ENCODE assay signal across 30 cellular contexts in genomic region chr4:48629458-48629857, GRCh38.
"Had no signal": no experiment of that assay in that cellular context is flagged by ENCODE, and none has a peak within 500 bp of the region (broad histone marks: within the 10 kb centered on the region; RNA-seq: fewer than 3 reads in every experiment).

No MANE protein-coding gene starts in this region.

- DNase-seq: activated CD4-positive, alpha-beta T cell treated with anti-CD3 and anti-CD28 coated beads, Interleukin-2, amount 10 ng/mL, durations not matched to agents 7 days and 5 days; activated CD8-positive, alpha-beta memory T cell treated with anti-CD3 and anti-CD28 coated beads, Interleukin-2, amount 10 ng/mL, durations not matched to agents 7 days and 5 days; activated CD8-positive, alpha-beta T cell treated with anti-CD3 and anti-CD28 coated beads for 36 hours; activated effector memory CD4-positive, alpha-beta T cell treated with anti-CD3 and anti-CD28 coated beads, Interleukin-2, amount 50 U/mL, for 16 hours; activated naive CD4-positive, alpha-beta T cell treated with anti-CD3 and anti-CD28 coated beads, Interleukin-2, amount 10 ng/mL, durations not matched to agents 7 days and 5 days; activated T-cell treated with anti-CD3 and anti-CD28 coated beads for 4 hours; brain microvascular endothelial cell; caudate nucleus; dermis blood vessel endothelial cell; effector memory CD4-positive, alpha-beta T cell; foreskin melanocyte; left ventricle myocardium superior; mammary epithelial cell; midbrain; stimulated activated CD4-positive, alpha-beta T cell treated with anti-CD3 and anti-CD28 coated beads, Interleukin-15, amount 100 ng/mL, for 24 hours; stomach; T-helper 1 cell; T-helper 9 cell; testis; trophoblast cell; uterus had no signal

- H3K36me3 ChIP-seq: brain microvascular endothelial cell, uterus had no signal

- H3K4me1 Mint-ChIP-seq: activated CD4-positive, alpha-beta T cell treated with anti-CD3 and anti-CD28 coated beads, Interleukin-2, amount 10 ng/mL, durations not matched to agents 7 days and 5 days; nephron; stimulated activated memory B cell treated with anti-CD40 and anti-IgM and Interleukin-4, amounts not matched to agents 10 μg/mL and 1 μg/mL and 100 μg/mL, for 72 hours had no signal

- H3K9me3 Mint-ChIP-seq: activated CD4-positive, alpha-beta T cell treated with anti-CD3 and anti-CD28 coated beads, Interleukin-2, amount 10 ng/mL, durations not matched to agents 7 days and 5 days; activated CD8-positive, alpha-beta T cell treated with anti-CD3 and anti-CD28 coated beads for 36 hours; activated naive CD4-positive, alpha-beta T cell treated with anti-CD3 and anti-CD28 coated beads, Interleukin-2, amount 10 ng/mL, durations not matched to agents 7 days and 5 days; nephron; stimulated activated memory B cell treated with anti-CD40 and anti-IgM and Interleukin-4, amounts not matched to agents 10 μg/mL and 1 μg/mL and 100 μg/mL, for 72 hours had no signal

- H3K4me1 ChIP-seq: ascending aorta, stomach, testis, uterus had no signal

- H2AFZ ChIP-seq: hepatocyte had no signal

- ATAC-seq: activated CD4-positive, CD25-positive, alpha-beta regulatory T cell treated with anti-CD3 and anti-CD28 coated beads, Interleukin-2, amount 50 U/mL, for 24 hours; activated CD8-positive, alpha-beta memory T cell treated with anti-CD3 and anti-CD28 coated beads, Interleukin-2, amount 10 ng/mL, durations not matched to agents 7 days and 5 days; activated CD8-positive, alpha-beta T cell treated with anti-CD3 and anti-CD28 coated beads for 36 hours; esophagus mucosa; left ventricle myocardium superior; sciatic nerve; stimulated activated memory B cell treated with anti-CD40 and anti-IgM and Interleukin-4, amounts not matched to agents 10 μg/mL and 1 μg/mL and 100 μg/mL, for 72 hours had no signal

- H3K27ac Mint-ChIP-seq: activated CD4-positive, alpha-beta T cell treated with anti-CD3 and anti-CD28 coated beads, Interleukin-2, amount 10 ng/mL, durations not matched to agents 7 days and 5 days; activated CD8-positive, alpha-beta memory T cell treated with anti-CD3 and anti-CD28 coated beads, Interleukin-2, amount 10 ng/mL, durations not matched to agents 7 days and 5 days; activated CD8-positive, alpha-beta T cell treated with anti-CD3 and anti-CD28 coated beads for 36 hours; activated naive CD4-positive, alpha-beta T cell treated with anti-CD3 and anti-CD28 coated beads, Interleukin-2, amount 10 ng/mL, durations not matched to agents 7 days and 5 days; nephron; stimulated activated memory B cell treated with anti-CD40 and anti-IgM and Interleukin-4, amounts not matched to agents 10 μg/mL and 1 μg/mL and 100 μg/mL, for 72 hours had no signal

- H3K27me3 Mint-ChIP-seq: activated CD4-positive, alpha-beta T cell treated with anti-CD3 and anti-CD28 coated beads, Interleukin-2, amount 10 ng/mL, durations not matched to agents 7 days and 5 days; activated CD8-positive, alpha-beta memory T cell treated with anti-CD3 and anti-CD28 coated beads, Interleukin-2, amount 10 ng/mL, durations not matched to agents 7 days and 5 days; activated CD8-positive, alpha-beta T cell treated with anti-CD3 and anti-CD28 coated beads for 36 hours; activated naive CD4-positive, alpha-beta T cell treated with anti-CD3 and anti-CD28 coated beads, Interleukin-2, amount 10 ng/mL, durations not matched to agents 7 days and 5 days; stimulated activated memory B cell treated with anti-CD40 and anti-IgM and Interleukin-4, amounts not matched to agents 10 μg/mL and 1 μg/mL and 100 μg/mL, for 72 hours had no signal

- H3K4me2 ChIP-seq: hepatocyte, smooth muscle cell had no signal

- H3K4me3 Mint-ChIP-seq: activated CD4-positive, alpha-beta T cell treated with anti-CD3 and anti-CD28 coated beads, Interleukin-2, amount 10 ng/mL, durations not matched to agents 7 days and 5 days; activated CD8-positive, alpha-beta memory T cell treated with anti-CD3 and anti-CD28 coated beads, Interleukin-2, amount 10 ng/mL, durations not matched to agents 7 days and 5 days; activated CD8-positive, alpha-beta T cell treated with anti-CD3 and anti-CD28 coated beads for 36 hours; activated naive CD4-positive, alpha-beta T cell treated with anti-CD3 and anti-CD28 coated beads, Interleukin-2, amount 10 ng/mL, durations not matched to agents 7 days and 5 days; nephron; stimulated activated memory B cell treated with anti-CD40 and anti-IgM and Interleukin-4, amounts not matched to agents 10 μg/mL and 1 μg/mL and 100 μg/mL, for 72 hours had no signal

- H3K27me3 ChIP-seq: ascending aorta, brain microvascular endothelial cell, hepatocyte, stomach, testis, uterus had no signal

- H3K9me3 ChIP-seq: ascending aorta, stomach, testis, uterus had no signal

- FAIRE-seq: endothelial cell of umbilical vein had no signal

- H3K27ac ChIP-seq: ascending aorta, brain microvascular endothelial cell, hepatocyte, stomach, testis, uterus had no signal

- H3K4me3 ChIP-seq: ascending aorta, hepatocyte, smooth muscle cell, stomach, testis, uterus had no signal
